In the genomic region with DNA sequence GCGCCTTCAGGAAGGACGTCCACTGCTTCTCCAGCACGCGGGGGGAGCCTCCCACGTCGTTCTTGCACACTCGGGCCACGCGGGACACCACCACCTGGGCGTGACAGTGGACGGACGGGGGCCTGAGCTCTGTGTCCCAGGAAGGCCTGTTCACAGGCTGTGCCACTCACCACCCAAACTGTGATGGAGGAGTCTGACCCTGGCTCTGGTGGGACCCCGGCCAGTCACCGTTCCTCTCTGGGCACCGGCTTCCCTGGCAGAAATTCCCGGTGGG, we compare ENCODE assay signal across 28 cellular contexts. TPM values are rescaled to one million over a fixed set of nuclear protein-coding genes. Genes with fewer than 3 reads are reported as not detected.
"Had no signal": no experiment of that assay in that cellular context is flagged by ENCODE, and none has a peak within 500 bp of the region (broad histone marks: within the 10 kb centered on the region; RNA-seq: fewer than 3 reads in every experiment).

No MANE protein-coding gene starts in this region.

- H3K4me3 ChIP-seq: colonic mucosa, esophagus squamous epithelium, gastrocnemius medialis, heart right ventricle, left lung, lower lobe of right lung, mucosa of descending colon had no signal

- H3K36me3 ChIP-seq: colonic mucosa, esophagus squamous epithelium, gastrocnemius medialis had no signal

- H3K4me1 ChIP-seq: colonic mucosa, gastrocnemius medialis, lower lobe of right lung had no signal

- DNase-seq: colonic mucosa; cortex of kidney; effector CD8-positive, alpha-beta T cell; effector memory CD8-positive, alpha-beta T cell; endodermal cell; erythroblast; esophagus squamous epithelium; foreskin fibroblast; foreskin melanocyte; gastrocnemius medialis; glutamatergic neuron; head of caudate nucleus; heart right ventricle; hippocampal formation; left cardiac atrium; left lung; left ventricle myocardium superior; lower lobe of right lung; mesenchymal stem cell; mucosa of descending colon; naive B cell had no signal

- H3K27ac ChIP-seq: colonic mucosa, epithelial cell of prostate, esophagus squamous epithelium, gastrocnemius medialis, heart right ventricle, left lung, lower lobe of right lung had no signal

- H3K27me3 ChIP-seq: colonic mucosa, gastrocnemius medialis, heart right ventricle, left lung had no signal

- H3K9me3 ChIP-seq: colonic mucosa, esophagus squamous epithelium, gastrocnemius medialis, heart right ventricle, left lung, lower lobe of right lung, mucosa of descending colon had no signal

- FAIRE-seq: endometrium, islet of Langerhans, keratinocyte had no signal

- ATAC-seq: effector memory CD8-positive, alpha-beta T cell; esophagus mucosa; gastrocnemius medialis; heart right ventricle; left cardiac atrium; left lung; left ventricle myocardium superior; lower lobe of right lung had no signal

RNA-seq across cellular contexts. Expression of a gene that starts 17.5 kb away (rescaled TPM):
- total RNA-seq: kidney epithelial cell, myocyte had no signal
- polyA plus RNA-seq: keratinocyte had no signal

RNA-seq across cellular contexts. Expression of a gene that starts 34.2 kb away (rescaled TPM):
- polyA plus RNA-seq: keratinocyte had no signal
